ENCODE assay signal across 11 cellular contexts in genomic region chr22:39315389-39315788, GRCh38. TPM values are rescaled to one million over a fixed set of nuclear protein-coding genes. Genes with fewer than 3 reads are reported as not detected.
DNase-seq lines count a peak whose midpoint lies in the region; ATAC-seq and TF ChIP-seq lines count a peak whose summit lies in the region.
"Had no signal": no experiment of that assay in that cellular context is flagged by ENCODE, and none has a peak within 500 bp of the region (broad histone marks: within the 10 kb centered on the region; RNA-seq: fewer than 3 reads in every experiment).

No MANE protein-coding gene starts in this region.

- no peak overlapping the region for H3K18ac ChIP-seq in IMR-90 (ENCODE audit: low read depth, low read length)

- dilution Hi-C loops in IMR-90 (cut with HindIII; ENCODE audit: low sequenced_read_pairs, unreplicated experiment): no loop called here

- H2AFZ ChIP-seq in IMR-90 (replicated peaks; ENCODE audit: low read length, poor library complexity): no peak overlapping the region

- H3K4me3 ChIP-seq in BLaER1 treated with 17β-estradiol and CSF1 and Interleukin-3, amounts not matched to agents 10 nM and 100 nM: peak overlapping the region; percentile 75 to 97 (median 86); a peak in 17 of 20 replicates
- H3K4me3 ChIP-seq in IMR-90 (ENCODE audit: insufficient read depth, low read depth, low read length): no peak overlapping the region
- H3K4me3 ChIP-seq in thyroid gland (replicated peaks in 1 of 3): no peak overlapping the region
- no peak overlapping the region for H3K4me3 ChIP-seq in suprapubic skin

- H3K27ac Mint-ChIP-seq in MCF 10A (ENCODE audit: low read depth, unreplicated experiment): no peak overlapping the region
- peak overlapping the region; percentile 73 for H3K27ac Mint-ChIP-seq in mesothelial cell of epicardium

- H3K36me3 ChIP-seq in BLaER1 treated with 17β-estradiol and CSF1 and Interleukin-3, amounts not matched to agents 10 nM and 100 nM: peaks cover 76 to 85% (median 83%) of the 10 kb centered on the region in 11 experiments
- H3K36me3 ChIP-seq in IMR-90 (ENCODE audit: control insufficient read depth, insufficient read depth, low read length): peaks cover 72% of the 10 kb centered on the region
- H3K36me3 ChIP-seq in thyroid gland: peaks cover 65 to 67% of the 10 kb centered on the region in 2 donors
- H3K36me3 ChIP-seq in suprapubic skin: peaks cover 61% of the 10 kb centered on the region

- H3K4ac ChIP-seq in IMR-90 (ENCODE audit: low read depth, low read length): no peak overlapping the region

- TF ChIP-seq POLR2A in IMR-90 (IDR thresholded peaks at IDR 0.05; ENCODE audit: low read depth, low read length): no peak
- TF ChIP-seq POLR2A in thyroid gland (IDR thresholded peaks at IDR 0.05): no peak
- TF ChIP-seq POLR2A in suprapubic skin (IDR thresholded peaks at IDR 0.05): no peak

- DNase-seq in IMR-90: no peak
- DNase-seq in MCF 10A (ENCODE audit: unreplicated experiment): no peak
- DNase-seq in mesothelial cell of epicardium (ENCODE audit: low spot score in 2 of 2, unreplicated experiment in 2 of 2): no peak
- no peak for DNase-seq in NK-92 (lab: John Stamatoyannopoulos, UW; ENCODE audit: unreplicated experiment)
- DNase-seq in thyroid gland: no peak
- no peak for DNase-seq in suprapubic skin (ENCODE audit: low spot score in 2 of 2)
- DNase-seq in stimulated activated CD4-positive, alpha-beta T cell treated with anti-CD3 and anti-CD28 coated beads, Interleukin-4, amount 100 ng/mL, for 24 hours: no peak
- DNase-seq: effector CD8-positive, alpha-beta T cell; NCI-H1092 treated with DMSO at 0.1 percent for 48 hours; occipital lobe had no signal

- no peak overlapping the region for H2BK120ac ChIP-seq in IMR-90 (ENCODE audit: low read depth, low read length)

- no peak overlapping the region for H2BK5ac ChIP-seq in IMR-90 (ENCODE audit: low read depth, low read length, poor library complexity, severe bottlenecking)

- H3K9ac ChIP-seq in BLaER1 treated with 17β-estradiol and CSF1 and Interleukin-3, amounts not matched to agents 10 nM and 100 nM: peak overlapping the region; percentile 90 to 99 (median 97)
- peak overlapping the region; percentile 7; the same call in 1 of the 2 replicates for H3K9ac ChIP-seq in IMR-90 (ENCODE audit: low read depth, low read length)

- H3K9me1 ChIP-seq in IMR-90 (ENCODE audit: insufficient read depth, low read length): no peaks in the 10 kb centered on the region; the same call in 1 of the 2 replicates

- TF ChIP-seq CTCF in IMR-90 (conservative IDR thresholded peaks at IDR 0.05; ENCODE audit: low read depth, low read length) (no peak), MCF 10A (IDR thresholded peaks at IDR 0.05; ENCODE audit: unreplicated experiment) (no peak), mesothelial cell of epicardium (IDR thresholded peaks at IDR 0.05; ENCODE audit: unreplicated experiment) (no peak), thyroid gland (IDR thresholded peaks at IDR 0.05) (no peak), suprapubic skin (IDR thresholded peaks at IDR 0.05) (no peak)

- H3K27ac ChIP-seq in BLaER1 treated with 17β-estradiol and CSF1 and Interleukin-3, amounts not matched to agents 10 nM and 100 nM: peak overlapping the region in 7 of 11 experiments; percentile 9 to 38 (median 27); a peak in 9 of 22 replicates
- H3K27ac ChIP-seq in IMR-90 (ENCODE audit: insufficient read depth, low read length) (peak overlapping the region; percentile 5; the same call in 1 of the 2 replicates), thyroid gland (no peak overlapping the region), suprapubic skin (no peak overlapping the region)

- POLR2A ChIA-PET in IMR-90 (lab: Charles Lee; ENCODE audit: unreplicated experiment) (interaction anchor here (0.6 kb wide), 1 partner anchor 779 kb away, joined by 5 read pairs; no protein-coding TSS in a partner anchor), MCF 10A (lab: Yijun Ruan, JAX) (interaction anchor here (0.5 to 6.4 kb wide), 11 partner anchors 70 to 1087 kb away, joined by 3 to 102 read pairs (median 3); partner anchors contain the start of genes ATF4 and RPS19BP1)

- CTCF ChIA-PET in IMR-90 (lab: Yijun Ruan, JAX): interaction anchor here (0.6 to 0.7 kb wide), 2 partner anchors 99 to 154 kb away, joined by 3 to 5 read pairs; no protein-coding TSS in a partner anchor
- CTCF ChIA-PET in MCF 10A (lab: Yijun Ruan, JAX): interaction anchor here (0.6 to 12.1 kb wide), 14 partner anchors 11 to 300 kb away, joined by 3 to 256 read pairs (median 4); no protein-coding TSS in a partner anchor

- in situ Hi-C loops in IMR-90 (cut with MboI; ENCODE audit: low sequenced_read_pairs): loop anchor here (10.0 kb wide), 2 partner anchors 209 to 311 kb away; partner anchors contain the start of gene ATF4

- H3K79me1 ChIP-seq in IMR-90 (ENCODE audit: low read depth in 1 of 2, low read length in 2 of 2): peaks cover 23 to 72% of the 10 kb centered on the region in 2 experiments

- H3K27me3 Mint-ChIP-seq in MCF 10A (ENCODE audit: insufficient read depth, unreplicated experiment) (no peaks in the 10 kb centered on the region), mesothelial cell of epicardium (ENCODE audit: low read depth) (no peaks in the 10 kb centered on the region)

- WGBS in IMR-90 (ENCODE audit: extremely low coverage in 2 of 2, insufficient read length in 1 of 2), 2 experiments: 92% methylated on average over 11 of the region's 13 CpGs; no CpG with 5 or more reads in 1 of the 2 experiments
- WGBS in thyroid gland, 2 donors: 89 to 93% methylated on average over 11 to 12 of the region's 13 CpGs
- WGBS in suprapubic skin: 90% methylated on average over 4 of the region's 13 CpGs

- no peaks in the 10 kb centered on the region for H3K9me3 ChIP-seq in BLaER1 treated with 17β-estradiol and CSF1 and Interleukin-3, amounts not matched to agents 10 nM and 100 nM (replicated peaks in 1 of 11)
- H3K9me3 ChIP-seq in IMR-90 (ENCODE audit: control insufficient read depth, insufficient read depth, low read length) (no peaks in the 10 kb centered on the region), thyroid gland (no peaks in the 10 kb centered on the region), suprapubic skin (no peaks in the 10 kb centered on the region)

- no peak overlapping the region for H4K5ac ChIP-seq in IMR-90 (ENCODE audit: low read depth, low read length)

- no peaks in the 10 kb centered on the region for H3K9me3 Mint-ChIP-seq in MCF 10A (ENCODE audit: unreplicated experiment)
- no peaks in the 10 kb centered on the region for H3K9me3 Mint-ChIP-seq in mesothelial cell of epicardium

- peak overlapping the region; percentile 90 to 100 (median 97) for H3K4me2 ChIP-seq in BLaER1 treated with 17β-estradiol and CSF1 and Interleukin-3, amounts not matched to agents 10 nM and 100 nM
- peak overlapping the region; percentile 6; the same call in 1 of the 2 replicates for H3K4me2 ChIP-seq in IMR-90 (ENCODE audit: low read depth, low read length)

- H4K8ac ChIP-seq in IMR-90 (ENCODE audit: low read depth in 2 of 2, low read length in 2 of 2): no peak overlapping the region

- H2AK9ac ChIP-seq in IMR-90 (replicated peaks; ENCODE audit: low read depth, low read length, poor library complexity): no peak overlapping the region

- H2BK15ac ChIP-seq in IMR-90 (ENCODE audit: low read depth, low read length): no peak overlapping the region

- H3K56ac ChIP-seq in IMR-90 (ENCODE audit: extremely low read depth, insufficient read depth, low read length): no peak overlapping the region

- H3K14ac ChIP-seq in IMR-90 (replicated peaks; ENCODE audit: low read depth, low read length): no peak overlapping the region; the same call in 1 of the 2 replicates

- H3K4me1 Mint-ChIP-seq in MCF 10A (ENCODE audit: insufficient read depth, unreplicated experiment) (peaks cover 25% of the 10 kb centered on the region), mesothelial cell of epicardium (peaks cover 35% of the 10 kb centered on the region)

- no peak overlapping the region for H2AK5ac ChIP-seq in IMR-90 (ENCODE audit: low read depth, low read length)

- no peaks in the 10 kb centered on the region for H3K27me3 ChIP-seq in BLaER1 treated with 17β-estradiol and CSF1 and Interleukin-3, amounts not matched to agents 10 nM and 100 nM
- H3K27me3 ChIP-seq in IMR-90 (ENCODE audit: control insufficient read depth, insufficient read depth, low read length): no peaks in the 10 kb centered on the region
- H3K27me3 ChIP-seq in thyroid gland: no peaks in the 10 kb centered on the region
- no peaks in the 10 kb centered on the region for H3K27me3 ChIP-seq in suprapubic skin

- peaks cover 84 to 89% (median 86%) of the 10 kb centered on the region in 11 experiments for H4K20me1 ChIP-seq in BLaER1 treated with 17β-estradiol and CSF1 and Interleukin-3, amounts not matched to agents 10 nM and 100 nM
- peaks cover 90% of the 10 kb centered on the region for H4K20me1 ChIP-seq in IMR-90 (ENCODE audit: insufficient read depth, low read length)

- no peak overlapping the region for H4K91ac ChIP-seq in IMR-90 (ENCODE audit: insufficient read depth, low read depth, low read length)

- peaks cover 66 to 79% (median 73%) of the 10 kb centered on the region in 10 experiments for H3K4me1 ChIP-seq in BLaER1 treated with 17β-estradiol and CSF1 and Interleukin-3, amounts not matched to agents 10 nM and 100 nM
- peaks cover 21% of the 10 kb centered on the region for H3K4me1 ChIP-seq in IMR-90 (ENCODE audit: control insufficient read depth, insufficient read depth, low read length)
- H3K4me1 ChIP-seq in thyroid gland: peaks cover 20 to 36% of the 10 kb centered on the region in 2 donors
- H3K4me1 ChIP-seq in suprapubic skin: peaks cover 50% of the 10 kb centered on the region

- ATAC-seq in IMR-90 (ENCODE audit: low read depth): no peak

- no peak for TF ChIP-seq EP300 in suprapubic skin (IDR thresholded peaks at IDR 0.05)

- H3K23ac ChIP-seq in IMR-90 (ENCODE audit: low read depth, low read length): peak overlapping the region; percentile 48; the same call in 1 of the 2 replicates

- no peak overlapping the region for H2BK20ac ChIP-seq in IMR-90 (ENCODE audit: low read depth, low read length)

- intact Hi-C loops in IMR-90 (cut with micrococcal nuclease): loop anchor here (10.0 kb wide), 2 partner anchors 311 to 551 kb away; no protein-coding TSS in a partner anchor
- intact Hi-C loops in MCF 10A (cut with micrococcal nuclease): loop anchor here (5.0 kb wide), 3 partner anchors 207 to 443 kb away; partner anchors contain the start of genes ATF4 and CBX6
- intact Hi-C loops in thyroid gland (cut with DNase I): loop anchor here (10.0 kb wide), 2 partner anchors 81 to 311 kb away; no protein-coding TSS in a partner anchor

- no peak for TF ChIP-seq RAD21 in IMR-90 (IDR thresholded peaks at IDR 0.05; ENCODE audit: low read length)

- BruUV-seq in IMR-90 (replicated peaks; lab: Mats Ljungman, UMichigan) (no TSS peak), MCF 10A (replicated peaks; lab: Mats Ljungman, UMichigan) (no TSS peak)

- H3K4me3 Mint-ChIP-seq in MCF 10A (ENCODE audit: unreplicated experiment): peak overlapping the region; percentile 99
- no peak overlapping the region for H3K4me3 Mint-ChIP-seq in mesothelial cell of epicardium

- H3K36me3 Mint-ChIP-seq in MCF 10A (ENCODE audit: insufficient read depth, unreplicated experiment): peaks cover 96% of the 10 kb centered on the region
- peaks cover 44% of the 10 kb centered on the region for H3K36me3 Mint-ChIP-seq in mesothelial cell of epicardium

RNA-seq across cellular contexts. Expression of gene RPL3, which starts 4.0 kb away (rescaled TPM):
- total RNA-seq in IMR-90 (2012; rRNA removed) (2,871 and 3,750 TPM in 2 replicates), MCF 10A (2022) (3,475 and 3,632 TPM in 2 replicates), mesothelial cell of epicardium (2,423 to 2,513 TPM (median 2,494 TPM) in 3 replicates), thyroid gland (1,000 to 10,000 TPM; 1,451 to 2,031 (median 1,880) TPM), suprapubic skin (1,000 to 10,000 TPM; 2,537 to 3,396 (median 3,080) TPM)
- polyA plus RNA-seq in IMR-90 (2012; rRNA removed): 3,097 and 3,312 TPM in 2 replicates
- 2,912 and 3,812 TPM in 2 replicates for polyA plus RNA-seq in IMR-90 (2012; cell fraction: cytosol; rRNA removed)
- 2,181 and 2,704 TPM in 2 replicates for polyA plus RNA-seq in IMR-90 (2012; cell fraction: nucleus; rRNA removed; ENCODE audit: low replicate concordance)

RNA-seq across cellular contexts. Expression of gene SYNGR1, which starts 34.4 kb away (rescaled TPM):
- 6.3 and 19.7 TPM in 2 replicates for total RNA-seq in IMR-90 (2012; rRNA removed)
- polyA plus RNA-seq in IMR-90 (2012; rRNA removed): 81.5 and 82.8 TPM in 2 replicates
- 12.5 and 103 TPM in 2 replicates for polyA plus RNA-seq in IMR-90 (2012; cell fraction: cytosol; rRNA removed)
- polyA plus RNA-seq in IMR-90 (2012; cell fraction: nucleus; rRNA removed; ENCODE audit: low replicate concordance): 69.4 and 179 TPM in 2 replicates
- 0.25 and 0.35 TPM in 2 replicates for total RNA-seq in MCF 10A (2022)
- 37.4 to 38.9 TPM (median 38.9 TPM) in 3 replicates for total RNA-seq in mesothelial cell of epicardium
- total RNA-seq in thyroid gland: 10 to 100 TPM in 1 of 4 donors, 1 to 10 TPM in 3; 3.9 to 22.0 (median 6.8) TPM
- total RNA-seq in suprapubic skin: 10 to 100 TPM; 34.6 to 52.5 (median 44.3) TPM

Comparison
In these comparisons a context has a peak if more than half of its experiments do, and no peak if none do; other contexts are left out.
1. H3K27ac ChIP-seq: peak in BLaER1 treated with 17β-estradiol and CSF1 and Interleukin-3, amounts not matched to agents 10 nM and 100 nM (7 of 11) and IMR-90 (single experiment); none in thyroid gland (0 of 3) and suprapubic skin (single experiment).
2. H3K4me3 ChIP-seq: peak in BLaER1 treated with 17β-estradiol and CSF1 and Interleukin-3, amounts not matched to agents 10 nM and 100 nM (10 of 10); none in IMR-90 (single experiment), thyroid gland (0 of 3) and suprapubic skin (single experiment).